23 cellular contexts compared by ENCODE assay signal in the genomic region with DNA sequence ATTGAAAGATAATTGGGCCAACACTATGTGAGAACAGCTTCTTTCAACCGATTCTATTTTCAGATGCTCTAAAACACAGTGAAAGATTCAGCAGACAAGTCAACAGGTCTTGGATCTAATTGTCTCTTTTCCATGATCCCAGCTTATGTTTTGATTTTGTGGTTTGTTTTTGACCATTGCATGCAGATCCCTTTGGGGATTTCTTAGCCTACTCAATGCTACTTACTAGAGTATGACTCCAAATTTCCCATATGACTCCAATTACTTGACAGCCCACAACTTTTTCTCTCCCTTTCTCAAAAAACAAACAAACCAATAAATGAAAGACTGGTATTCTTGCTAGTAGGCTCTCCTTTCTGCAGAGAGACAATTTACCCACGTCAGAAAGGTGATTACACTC.
DNase-seq lines count a peak whose midpoint lies in the region; ATAC-seq, FAIRE-seq and TF ChIP-seq lines count a peak whose summit lies in the region.
"Had no signal": no experiment of that assay in that cellular context is flagged by ENCODE, and none has a peak within 500 bp of the region (broad histone marks: within the 10 kb centered on the region; RNA-seq: fewer than 3 reads in every experiment).

No MANE protein-coding gene starts in this region.

- H3K4me3 ChIP-seq in bronchial epithelial cell (ENCODE audit: low read depth, low read length): no peak overlapping the region
- H3K4me3 ChIP-seq: BLaER1 treated with 17β-estradiol and CSF1 and Interleukin-3, amounts not matched to agents 10 nM and 100 nM; GM12878 had no signal

- peak; percentile 91 for ATAC-seq in sciatic nerve
- ATAC-seq: GM12878 had no signal

- DNase-seq in bronchial epithelial cell (ENCODE audit: low read depth) (no peak), sciatic nerve (ENCODE audit: low spot score) (no peak), ACHN (no peak), superior temporal gyrus (ENCODE audit: extremely low spot score) (no peak)
- DNase-seq: 8988T; AML-193; CD4-positive, alpha-beta memory T cell; CD8-positive, alpha-beta memory T cell; COR-L47; DMS 273 treated with DMSO at 0.1 percent for 48 hours; DMS153; DMS53; DMS79; DND-41; EL; GDM1 had no signal

- TF ChIP-seq CTCF in VCaP (conservative IDR thresholded peaks at IDR 0.05) (no peak), bronchial epithelial cell (IDR thresholded peaks at IDR 0.05; ENCODE audit: insufficient read depth, low read length, severe bottlenecking) (no peak)

- H3K27ac ChIP-seq in VCaP: peak overlapping the region; percentile 63
- H3K27ac ChIP-seq: BLaER1 treated with 17β-estradiol and CSF1 and Interleukin-3, amounts not matched to agents 10 nM and 100 nM; C4-2B had no signal

- in situ Hi-C loops in ACHN (cut with HindIII; ENCODE audit: low pct_ligation_motif_present, low pct_unique_long_range_greater_than_20kb, low sequenced_read_pairs): no loop called here

- intact Hi-C loops in sciatic nerve (cut with DNase I): no loop called here

- no peaks in the 10 kb centered on the region for H3K36me3 ChIP-seq in bronchial epithelial cell (ENCODE audit: control insufficient read depth, insufficient read depth, low read length)
- H3K36me3 ChIP-seq: BLaER1 treated with 17β-estradiol and CSF1 and Interleukin-3, amounts not matched to agents 10 nM and 100 nM had no signal

- no peaks in the 10 kb centered on the region for H3K27me3 ChIP-seq in bronchial epithelial cell (ENCODE audit: control insufficient read depth, insufficient read depth, low read length)
- H3K27me3 ChIP-seq: BLaER1 treated with 17β-estradiol and CSF1 and Interleukin-3, amounts not matched to agents 10 nM and 100 nM had no signal

- FAIRE-seq in bronchial epithelial cell (lab: Jason Lieb, UNC): peak; percentile 13
- FAIRE-seq: A204.1, GM12878, GM12892, GM18507 had no signal
